8 cellular contexts compared by ENCODE assay signal in the genomic region with DNA sequence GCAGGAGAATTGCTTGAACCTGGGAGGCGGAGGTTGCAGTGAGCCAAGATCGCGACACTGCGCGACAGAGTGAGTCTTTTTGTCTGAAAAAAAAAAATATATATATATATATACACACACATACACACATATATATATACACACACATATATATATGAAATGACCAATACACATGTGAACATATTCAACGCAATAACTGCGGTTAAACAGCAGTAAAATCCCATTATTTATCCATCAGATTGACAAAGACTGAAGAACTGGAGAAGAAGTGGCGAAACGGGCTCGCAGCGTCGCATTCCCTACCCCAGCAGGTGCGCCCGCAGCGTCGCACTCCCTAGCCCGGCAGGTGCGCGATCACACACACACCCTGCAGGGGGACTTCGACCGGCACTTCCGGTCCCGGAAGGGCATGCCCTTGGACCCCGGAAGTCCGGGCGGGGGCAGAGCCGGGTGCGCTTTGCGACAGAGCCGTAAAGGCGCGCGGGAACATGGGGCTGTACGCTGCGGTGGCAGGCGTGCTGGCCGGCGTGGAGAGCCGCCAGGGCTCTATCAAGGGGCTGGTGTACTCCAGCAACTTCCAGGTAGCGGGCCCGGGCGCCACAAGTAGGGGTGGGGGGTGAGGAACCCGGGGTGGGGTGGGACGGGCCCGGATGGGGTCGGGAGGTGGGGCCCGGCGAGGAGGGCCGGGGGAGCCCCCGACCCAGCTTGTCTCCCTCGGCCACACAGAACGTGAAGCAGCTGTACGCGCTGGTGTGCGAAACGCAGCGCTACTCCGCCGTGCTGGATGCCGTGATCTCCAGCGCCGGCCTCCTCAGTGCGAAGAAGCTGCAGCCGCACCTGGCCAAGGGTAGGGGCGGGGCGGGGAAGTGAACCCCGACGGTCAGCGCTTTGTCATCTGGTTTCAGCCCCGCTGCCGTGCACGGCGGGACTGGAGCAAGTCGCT. TPM values are rescaled to one million over a fixed set of nuclear protein-coding genes. Genes with fewer than 3 reads are reported as not detected.
DNase-seq lines count a peak whose midpoint lies in the region; ATAC-seq, FAIRE-seq and TF ChIP-seq lines count a peak whose summit lies in the region.
"Not testable (repeated sequence)": the region's sequence is repeated elsewhere in the genome, so short reads cannot be mapped to it uniquely, and the experiment has no call there.

No MANE protein-coding gene starts in this region.

- POLR2A ChIA-PET in naive thymus-derived CD4-positive, alpha-beta T cell (lab: Charles Lee), result not testable (repeated sequence)

- H3K36me3 Mint-ChIP-seq in activated T-helper 17 cell treated with anti-CD3 and anti-CD28 coated beads, Interleukin-2, amount 50 U/mL, for 72 hours (ENCODE audit: low read depth); naive thymus-derived CD4-positive, alpha-beta T cell: not testable (repeated sequence)

- not testable (repeated sequence) for H3K27ac ChIP-seq in naive thymus-derived CD4-positive, alpha-beta T cell (ENCODE audit: low read depth, low read length)
- peak overlapping the region in 2 of 4 donors; percentile 63 to 75 for H3K27ac ChIP-seq in transverse colon

- H3K4me3 ChIP-seq in MG63 (peak overlapping the region; percentile 27; the same call in 1 of the 2 replicates), transverse colon (peak overlapping the region in 3 of 4 donors; percentile 27 to 57 (median 35))
- not testable (repeated sequence) for H3K4me3 ChIP-seq in naive thymus-derived CD4-positive, alpha-beta T cell (ENCODE audit: low read length)

- peak; percentile 86 for ATAC-seq in GM21447 (IDR thresholded peaks at IDR 0.05; ENCODE audit: unreplicated experiment)
- ATAC-seq in HG03025 (IDR thresholded peaks at IDR 0.05; ENCODE audit: low FRiP score, unreplicated experiment), result peak; percentile 88
- ATAC-seq in activated T-helper 17 cell treated with anti-CD3 and anti-CD28 coated beads, Interleukin-2, amount 50 U/mL, for 72 hours (replicated peaks), result peak; percentile 92
- ATAC-seq in esophagus mucosa, result peak; percentile 97
- ATAC-seq in naive thymus-derived CD4-positive, alpha-beta T cell, result peak; percentile 98

- H3K4me3 Mint-ChIP-seq in activated T-helper 17 cell treated with anti-CD3 and anti-CD28 coated beads, Interleukin-2, amount 50 U/mL, for 72 hours, result peak overlapping the region; percentile 48
- H3K4me3 Mint-ChIP-seq in naive thymus-derived CD4-positive, alpha-beta T cell, result peak overlapping the region in 9 of 10 donors; percentile 46 to 86 (median 73)

- not testable (repeated sequence) for H3K27me3 ChIP-seq in MG63; naive thymus-derived CD4-positive, alpha-beta T cell (ENCODE audit: control insufficient read depth in 2 of 2, insufficient read depth in 2 of 2, low read length in 2 of 2); transverse colon

- TF ChIP-seq CTCF in transverse colon (IDR thresholded peaks at IDR 0.05), result not testable (repeated sequence)

- 0% methylated on average over 2 of the region's 74 CpGs; no CpG with 5 or more reads in 1 of the 2 donors for WGBS in transverse colon (ENCODE audit: low coverage in 1 of 2), 2 donors

- H3K9me3 ChIP-seq in MG63; naive thymus-derived CD4-positive, alpha-beta T cell (ENCODE audit: control insufficient read depth in 2 of 3, low read length in 3 of 3); transverse colon: not testable (repeated sequence)

- not testable (repeated sequence) for H3K27me3 Mint-ChIP-seq in activated T-helper 17 cell treated with anti-CD3 and anti-CD28 coated beads, Interleukin-2, amount 50 U/mL, for 72 hours; naive thymus-derived CD4-positive, alpha-beta T cell

- not testable (repeated sequence) for H3K4me1 Mint-ChIP-seq in activated T-helper 17 cell treated with anti-CD3 and anti-CD28 coated beads, Interleukin-2, amount 50 U/mL, for 72 hours; naive thymus-derived CD4-positive, alpha-beta T cell

- not testable (repeated sequence) for H3K27ac Mint-ChIP-seq in activated T-helper 17 cell treated with anti-CD3 and anti-CD28 coated beads, Interleukin-2, amount 50 U/mL, for 72 hours
- H3K27ac Mint-ChIP-seq in naive thymus-derived CD4-positive, alpha-beta T cell, result peak overlapping the region in 5 of 9 donors; percentile 56 to 88 (median 71)

- TF ChIP-seq POLR2A in transverse colon (IDR thresholded peaks at IDR 0.05), result not testable (repeated sequence)

- not testable (repeated sequence) for H3K36me3 ChIP-seq in MG63; naive thymus-derived CD4-positive, alpha-beta T cell (ENCODE audit: control insufficient read depth in 2 of 3, insufficient read depth in 3 of 3, low read length in 3 of 3); transverse colon

- in situ Hi-C loops in transverse colon (cut with MboI; ENCODE audit: low pct_ligation_motif_present in 1 of 4, low pct_unique_long_range_greater_than_20kb in 1 of 4, low sequenced_read_pairs in 3 of 4), result not testable (repeated sequence)

- DNase-seq in GM18507 (ENCODE audit: extremely low spot score, insufficient read length, low read depth); MG63; transverse colon: not testable (repeated sequence)
- DNase-seq in naive thymus-derived CD4-positive, alpha-beta T cell, result peak in 6 of 9 donors; percentile 16 to 31 (median 23)

- TF ChIP-seq EP300 in transverse colon (IDR thresholded peaks at IDR 0.05; ENCODE audit: low read depth), result not testable (repeated sequence)

- H3K9me3 Mint-ChIP-seq in activated T-helper 17 cell treated with anti-CD3 and anti-CD28 coated beads, Interleukin-2, amount 50 U/mL, for 72 hours; naive thymus-derived CD4-positive, alpha-beta T cell: not testable (repeated sequence)

- FAIRE-seq in GM18507 (lab: Jason Lieb, UNC), result peak; percentile 93

- intact Hi-C loops in naive thymus-derived CD4-positive, alpha-beta T cell (cut with micrococcal nuclease); transverse colon (cut with DNase I; ENCODE audit: low total_unique reads): not testable (repeated sequence)

- not testable (repeated sequence) for H3K4me1 ChIP-seq in naive thymus-derived CD4-positive, alpha-beta T cell (ENCODE audit: control insufficient read depth in 2 of 2, insufficient read depth in 2 of 2, low read length in 2 of 2); transverse colon

- CTCF ChIA-PET in naive thymus-derived CD4-positive, alpha-beta T cell (lab: Charles Lee), result not testable (repeated sequence)

RNA-seq across cellular contexts. Expression of gene TRIM73, which starts 14.7 kb away (rescaled TPM):
- 0.20 TPM in 1 of 2 replicates, not detected in the other for total RNA-seq in MG63 (2014; rRNA removed; shearing (Covaris generic); ENCODE audit: low replicate concordance)
- 1 to 10 TPM; 3.2 to 8.6 TPM for total RNA-seq in activated T-helper 17 cell treated with anti-CD3 and anti-CD28 coated beads, Interleukin-2, amount 50 U/mL, for 72 hours
- total RNA-seq in esophagus mucosa (0.92 TPM), transverse colon (1 to 10 TPM in 2 of 4 donors, under 1 TPM in 2; 0.20 to 3.7 (median 1.7) TPM)
- 10 to 100 TPM; 14.2 to 33.2 (median 30.0) TPM for total RNA-seq in naive thymus-derived CD4-positive, alpha-beta T cell
- 1 to 10 TPM; 1.3 to 2.8 TPM for polyA plus RNA-seq in naive thymus-derived CD4-positive, alpha-beta T cell
